In the genomic region with DNA sequence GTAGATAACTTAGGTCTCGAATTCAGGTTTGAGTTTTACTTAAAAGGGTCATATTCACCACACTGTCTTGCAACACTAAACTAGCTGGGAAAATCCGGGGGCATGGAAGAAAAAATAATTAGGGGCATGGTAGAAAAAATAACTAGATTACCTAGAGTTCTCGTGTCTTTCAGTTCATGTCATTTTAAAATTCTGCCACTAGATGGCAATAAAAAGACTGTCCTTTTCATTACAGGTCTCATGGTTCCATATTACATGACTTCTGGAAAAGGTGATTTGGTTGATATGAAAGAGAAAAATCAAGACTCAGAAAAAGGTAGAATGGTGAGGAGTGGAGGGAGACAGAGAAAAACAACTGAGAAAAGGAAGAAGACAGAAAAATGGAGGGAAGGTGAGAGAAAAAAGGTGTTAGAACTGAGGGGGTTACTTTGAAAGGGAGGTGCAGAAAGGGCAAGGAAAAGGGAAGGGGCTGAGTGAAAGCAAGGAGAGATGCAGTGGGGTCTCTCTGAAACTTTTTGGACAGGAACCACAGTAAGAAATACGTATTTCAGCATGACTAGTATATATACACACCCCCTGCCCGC, we compare ENCODE assay signal across 8 cellular contexts.
DNase-seq lines count a peak whose midpoint lies in the region; ATAC-seq, FAIRE-seq and TF ChIP-seq lines count a peak whose summit lies in the region.

No MANE protein-coding gene starts in this region.

- H3K79me1 ChIP-seq in mesendoderm (ENCODE audit: low read length), result no peaks in the 10 kb centered on the region

- H3K18ac ChIP-seq in mesendoderm (ENCODE audit: low read length), result no peak overlapping the region

- peak overlapping the region; percentile 12 for H3K56ac ChIP-seq in mesendoderm (ENCODE audit: low read length)

- H3K27me3 Mint-ChIP-seq in Calu3 (ENCODE audit: unreplicated experiment), result no peaks in the 10 kb centered on the region

- ATAC-seq in HG03103 (IDR thresholded peaks at IDR 0.05; ENCODE audit: low read depth, unreplicated experiment), result peak; percentile 63

- DNase-seq in AG09319 (ENCODE audit: extremely low read depth, low read depth), result no peak
- no peak for DNase-seq in GM12892 (ENCODE audit: insufficient read length)
- DNase-seq in NCI-H82 treated with DMSO at 0.1 percent for 48 hours (lab: John Stamatoyannopoulos, UW; ENCODE audit: unreplicated experiment), result peak; percentile 35
- DNase-seq in dedifferentiated amniotic fluid mesenchymal stem cell (ENCODE audit: extremely low spot score), result peak; percentile 61
- peak; percentile 64 for DNase-seq in mesendoderm
- DNase-seq in Calu3, result no peak
- DNase-seq in posterior vena cava (ENCODE audit: low spot score), result no peak

- no peak for TF ChIP-seq POLR2A in GM12892 (IDR thresholded peaks at IDR 0.05; ENCODE audit: low read depth, low read length)

- no peak overlapping the region for H3K4me3 ChIP-seq in mesendoderm (ENCODE audit: low read length)

- H3K36me3 Mint-ChIP-seq in Calu3 (ENCODE audit: insufficient read depth, unreplicated experiment), result no peaks in the 10 kb centered on the region

- no peak overlapping the region for H3K27ac ChIP-seq in mesendoderm (ENCODE audit: low read depth, low read length)

- H3K4me3 Mint-ChIP-seq in Calu3 (ENCODE audit: low read depth, unreplicated experiment), result no peak overlapping the region

- peak; percentile 92 for FAIRE-seq in GM12892 (lab: Jason Lieb, UNC)

- no CpG with 5 or more reads among the region's 5 CpGs for WGBS in mesendoderm (ENCODE audit: extremely low coverage, insufficient coverage, low lambda C conversion rate)

- no peaks in the 10 kb centered on the region for H3K4me1 ChIP-seq in mesendoderm (ENCODE audit: control insufficient read depth, low read depth, low read length)

- no peak overlapping the region for H3K4ac ChIP-seq in mesendoderm (ENCODE audit: low read depth, low read length)

- CTCF ChIA-PET in Calu3 (lab: Charles Lee), result interaction anchor here (1.0 kb wide), 1 partner anchor 452 kb away, joined by 4 read pairs; no protein-coding TSS in a partner anchor

- peak; percentile 45 for TF ChIP-seq CTCF in AG09319 (IDR thresholded peaks at IDR 0.05; ENCODE audit: low read depth, low read length)
- no peak for TF ChIP-seq CTCF in Calu3 (IDR thresholded peaks at IDR 0.05; ENCODE audit: unreplicated experiment)

- H3K36me3 ChIP-seq in mesendoderm (ENCODE audit: control insufficient read depth, insufficient read depth, low read length), result no peaks in the 10 kb centered on the region

- H3K79me2 ChIP-seq in mesendoderm (ENCODE audit: control insufficient read depth, insufficient read depth, low read length), result no peaks in the 10 kb centered on the region

- no peak overlapping the region for H3K27ac Mint-ChIP-seq in Calu3 (ENCODE audit: unreplicated experiment)

- H2BK5ac ChIP-seq in mesendoderm (ENCODE audit: low read length), result no peak overlapping the region

- H4K8ac ChIP-seq in mesendoderm (ENCODE audit: low read depth, low read length), result no peak overlapping the region

- BruUV-seq in Calu3 (replicated peaks; lab: Mats Ljungman, UMichigan), result no TSS peak

- no peaks in the 10 kb centered on the region for H3K27me3 ChIP-seq in mesendoderm (ENCODE audit: insufficient read depth, low read length, poor library complexity)

- H3K4me1 Mint-ChIP-seq in Calu3 (ENCODE audit: low read depth, unreplicated experiment), result no peaks in the 10 kb centered on the region

- no peak overlapping the region for H3K4me2 ChIP-seq in mesendoderm (ENCODE audit: low read length)

- H2BK120ac ChIP-seq in mesendoderm (ENCODE audit: low read depth, low read length), result no peak overlapping the region

- H2BK15ac ChIP-seq in mesendoderm (replicated peaks; ENCODE audit: low read depth), result no peak overlapping the region

- H3K9me3 Mint-ChIP-seq in Calu3 (ENCODE audit: low read depth, unreplicated experiment), result no peaks in the 10 kb centered on the region

- intact Hi-C loops in Calu3 (cut with micrococcal nuclease; ENCODE audit: unreplicated experiment), result loop anchor here (1.0 to 10.0 kb wide), 2 partner anchors 300 to 452 kb away; partner anchors contain the start of gene KLF12
- intact Hi-C loops in posterior vena cava (cut with DNase I), result loop anchor here in 1 of 2 donors (10.0 kb wide), 1 partner anchor 300 kb away; the partner anchor contains the start of gene KLF12

- H2AK5ac ChIP-seq in mesendoderm (ENCODE audit: low read length), result no peak overlapping the region

- no peak overlapping the region for H3K9ac ChIP-seq in mesendoderm (ENCODE audit: low read length)

- H4K5ac ChIP-seq in mesendoderm (ENCODE audit: low read length), result no peak overlapping the region

- H3K23ac ChIP-seq in mesendoderm (ENCODE audit: low read length), result no peak overlapping the region

Comparison
In these comparisons a context has a peak if more than half of its experiments do, and no peak if none do; other contexts are left out.
1. DNase-seq: peak in NCI-H82 treated with DMSO at 0.1 percent for 48 hours (single experiment), dedifferentiated amniotic fluid mesenchymal stem cell (single experiment) and mesendoderm (single experiment); none in AG09319 (single experiment), GM12892 (single experiment), Calu3 (single experiment) and posterior vena cava (single experiment).